Comparison of ENCODE assay signal across 28 cellular contexts in the genomic region with DNA sequence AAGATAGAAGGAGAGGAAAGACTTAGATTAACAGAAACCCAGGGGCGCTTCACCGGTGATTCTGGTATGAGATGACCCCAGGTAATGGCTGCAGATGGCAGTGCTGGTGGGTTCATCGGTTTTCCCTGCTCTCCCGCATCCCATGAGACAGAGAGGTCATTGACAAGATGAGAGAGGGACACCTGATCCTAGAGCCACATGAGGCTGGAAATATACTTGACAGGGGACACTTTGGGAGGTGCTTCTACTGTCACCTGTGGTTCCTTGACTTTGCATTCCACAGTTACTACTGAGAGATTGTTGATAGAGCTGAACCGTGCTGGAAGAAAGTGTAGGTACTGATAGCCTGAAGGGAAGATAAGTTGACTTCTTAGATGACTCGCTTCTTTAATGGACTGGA.
"Had no signal": no experiment of that assay in that cellular context is flagged by ENCODE, and none has a peak within 500 bp of the region (broad histone marks: within the 10 kb centered on the region; RNA-seq: fewer than 3 reads in every experiment).

No MANE protein-coding gene starts in this region.

- H3K9me3 Mint-ChIP-seq: stimulated activated effector memory CD8-positive, alpha-beta T cell treated with anti-CD3 and anti-CD28 coated beads, Interleukin-12 subunit alpha, Interleukin-12 subunit beta, amount 100 ng/mL, for 72 hours; stimulated activated memory B cell treated with anti-CD40 and anti-IgM and Interleukin-4, amounts not matched to agents 10 μg/mL and 1 μg/mL and 100 μg/mL, for 72 hours; stimulated activated naive CD8-positive, alpha-beta T cell treated with anti-CD3 and anti-CD28 coated beads, Interleukin-15, amount 100 ng/mL, for 72 hours; stimulated activated naive CD8-positive, alpha-beta T cell treated with anti-CD3 and anti-CD28 coated beads, Interleukin-15, Interleukin-2, amounts not matched to agents 100 ng/mL and 50 ng/mL, for 24 hours; type B pancreatic cell had no signal

- H3K27me3 ChIP-seq: stomach, suprapubic skin, testis, thyroid gland, tibial artery, tibial nerve, transverse colon, upper lobe of left lung, upper lobe of right lung, uterus, vagina had no signal

- H3K4me1 ChIP-seq: stomach, suprapubic skin, testis, thyroid gland, tibial artery, tibial nerve, transverse colon, upper lobe of left lung, upper lobe of right lung, uterus, vagina had no signal

- DNase-seq: stimulated activated CD4-positive, alpha-beta T cell treated with anti-CD3 and anti-CD28 coated beads, Interleukin-2, amount 100 ng/mL, for 48 hours; stimulated activated CD4-positive, alpha-beta T cell treated with anti-CD3 and anti-CD28 coated beads, Interleukin-4, amount 100 ng/mL, for 1 hour; stimulated activated CD4-positive, alpha-beta T cell treated with anti-CD3 and anti-CD28 coated beads, Interleukin-4, amount 100 ng/mL, for 24 hours; stimulated activated CD4-positive, alpha-beta T cell treated with anti-CD3 and anti-CD28 coated beads, Interleukin-4, amount 100 ng/mL, for 4 hours; stimulated activated CD8-positive, alpha-beta memory T cell treated with anti-CD3 and anti-CD28 coated beads, Interleukin-4, amount 100 ng/mL, for 48 hours; stimulated activated naive B cell treated with anti-CD40 and anti-IgM and Interleukin-4, amounts not matched to agents 10 μg/mL and 1 μg/mL and 100 μg/mL, for 72 hours; stimulated activated naive CD4-positive, alpha-beta T cell; stimulated activated naive CD4-positive, alpha-beta T cell treated with Interleukin-2 at 50 U/mL for 16 hours; stimulated activated naive CD8-positive, alpha-beta T cell treated with anti-CD3 and anti-CD28 coated beads, Interleukin-15, amount 100 ng/mL, for 72 hours; stimulated activated naive CD8-positive, alpha-beta T cell treated with anti-CD3 and anti-CD28 coated beads, Interleukin-15, Interleukin-2, amounts not matched to agents 100 U/mL and 50 U/mL, for 24 hours; stomach; substantia nigra; testis; thyroid gland; tibial artery; transverse colon; trophoblast cell; upper lobe of right lung; uterus had no signal

- H3K27ac Mint-ChIP-seq: stimulated activated effector memory CD8-positive, alpha-beta T cell treated with anti-CD3 and anti-CD28 coated beads, Interleukin-12 subunit alpha, Interleukin-12 subunit beta, amount 100 ng/mL, for 72 hours; stimulated activated memory B cell treated with anti-CD40 and anti-IgM and Interleukin-4, amounts not matched to agents 10 μg/mL and 1 μg/mL and 100 μg/mL, for 72 hours; stimulated activated naive B cell treated with anti-CD40 and anti-IgM and Interleukin-4, amounts not matched to agents 10 μg/mL and 1 μg/mL and 100 μg/mL, for 72 hours; stimulated activated naive CD8-positive, alpha-beta T cell treated with anti-CD3 and anti-CD28 coated beads, Interleukin-15, Interleukin-2, amounts not matched to agents 100 ng/mL and 50 ng/mL, for 24 hours; type B pancreatic cell had no signal

- H3K4me3 ChIP-seq: stomach, suprapubic skin, testis, thoracic aorta, thyroid gland, tibial artery, tibial nerve, transverse colon, upper lobe of left lung, upper lobe of right lung, uterus, vagina had no signal

- H3K27me3 Mint-ChIP-seq: stimulated activated memory B cell treated with anti-CD40 and anti-IgM and Interleukin-4, amounts not matched to agents 10 μg/mL and 1 μg/mL and 100 μg/mL, for 72 hours; type B pancreatic cell had no signal

- H3K9me3 ChIP-seq: suprapubic skin, testis, thoracic aorta, thyroid gland, upper lobe of right lung, uterus, vagina had no signal

- H3K4me3 Mint-ChIP-seq: stimulated activated effector memory CD8-positive, alpha-beta T cell treated with anti-CD3 and anti-CD28 coated beads, Interleukin-12 subunit alpha, Interleukin-12 subunit beta, amount 100 ng/mL, for 72 hours; stimulated activated memory B cell treated with anti-CD40 and anti-IgM and Interleukin-4, amounts not matched to agents 10 μg/mL and 1 μg/mL and 100 μg/mL, for 72 hours; stimulated activated naive B cell treated with anti-CD40 and anti-IgM and Interleukin-4, amounts not matched to agents 10 μg/mL and 1 μg/mL and 100 μg/mL, for 72 hours; stimulated activated naive CD8-positive, alpha-beta T cell treated with anti-CD3 and anti-CD28 coated beads, Interleukin-15, amount 100 ng/mL, for 72 hours; stimulated activated naive CD8-positive, alpha-beta T cell treated with anti-CD3 and anti-CD28 coated beads, Interleukin-15, Interleukin-2, amounts not matched to agents 100 ng/mL and 50 ng/mL, for 24 hours; type B pancreatic cell had no signal

- H3K36me3 ChIP-seq: stomach, suprapubic skin, thoracic aorta, thyroid gland, tibial nerve, transverse colon, upper lobe of left lung, upper lobe of right lung, uterus, vagina had no signal

- H3K36me3 Mint-ChIP-seq: stimulated activated effector memory CD8-positive, alpha-beta T cell treated with anti-CD3 and anti-CD28 coated beads, Interleukin-12 subunit alpha, Interleukin-12 subunit beta, amount 100 ng/mL, for 72 hours; stimulated activated memory B cell treated with anti-CD40 and anti-IgM and Interleukin-4, amounts not matched to agents 10 μg/mL and 1 μg/mL and 100 μg/mL, for 72 hours had no signal

- H3K27ac ChIP-seq: stomach, suprapubic skin, testis, thoracic aorta, thyroid gland, tibial artery, tibial nerve, transverse colon, upper lobe of left lung, upper lobe of right lung, uterus, vagina had no signal

- H3K4me1 Mint-ChIP-seq: stimulated activated effector memory CD8-positive, alpha-beta T cell treated with anti-CD3 and anti-CD28 coated beads, Interleukin-12 subunit alpha, Interleukin-12 subunit beta, amount 100 ng/mL, for 72 hours; stimulated activated memory B cell treated with anti-CD40 and anti-IgM and Interleukin-4, amounts not matched to agents 10 μg/mL and 1 μg/mL and 100 μg/mL, for 72 hours; stimulated activated naive CD8-positive, alpha-beta T cell treated with anti-CD3 and anti-CD28 coated beads, Interleukin-15, amount 100 ng/mL, for 72 hours had no signal
